In genomic region chr16:1184156-1184868, GRCh38 we compare ENCODE assay signal across 21 cellular contexts. TPM values are rescaled to one million over a fixed set of nuclear protein-coding genes. Genes with fewer than 3 reads are reported as not detected.
DNase-seq lines count a peak whose midpoint lies in the region; ATAC-seq, FAIRE-seq and TF ChIP-seq lines count a peak whose summit lies in the region.
"Had no signal": no experiment of that assay in that cellular context is flagged by ENCODE, and none has a peak within 500 bp of the region (broad histone marks: within the 10 kb centered on the region; RNA-seq: fewer than 3 reads in every experiment).

No MANE protein-coding gene starts in this region.

- no peak overlapping the region for H2AK5ac ChIP-seq in H9 (ENCODE audit: insufficient read length, low read length)

- TF ChIP-seq CTCF in pancreas (IDR thresholded peaks at IDR 0.05) (no peak), H9 (conservative IDR thresholded peaks at IDR 0.05) (no peak)

- no peaks in the 10 kb centered on the region for H3K79me2 ChIP-seq in H9 (ENCODE audit: insufficient read depth, low read length)

- peaks cover 0 to 8% (median 7%) of the 10 kb centered on the region in 3 experiments; a peak in 3 of 7 replicates for H3K36me3 Mint-ChIP-seq in H9 (ENCODE audit: insufficient read depth in 1 of 3, low read depth in 3 of 3)
- H3K36me3 Mint-ChIP-seq: activated CD8-positive, alpha-beta memory T cell treated with anti-CD3 and anti-CD28 coated beads, Interleukin-2, amount 10 ng/mL, durations not matched to agents 7 days and 5 days had no signal

- H2BK15ac ChIP-seq in H9 (ENCODE audit: low read depth, low read length): no peak overlapping the region

- H3K23me2 ChIP-seq in H9 (ENCODE audit: insufficient read length, low read depth, low read length, poor library complexity, severe bottlenecking): peaks cover 2% of the 10 kb centered on the region

- H3K4ac ChIP-seq in H9 (ENCODE audit: low read depth, low read length): no peak overlapping the region

- no peak overlapping the region for H3K9ac ChIP-seq in H9 (ENCODE audit: extremely low read depth, insufficient read length, low read length)

- no peak overlapping the region for H3K4me3 Mint-ChIP-seq in H9
- H3K4me3 Mint-ChIP-seq: activated CD8-positive, alpha-beta memory T cell treated with anti-CD3 and anti-CD28 coated beads, Interleukin-2, amount 10 ng/mL, durations not matched to agents 7 days and 5 days; T-helper 17 cell had no signal

- H3K18ac ChIP-seq in H9 (ENCODE audit: insufficient read length, low read depth, low read length): no peak overlapping the region

- intact Hi-C loops in pancreas (cut with DNase I): no loop called here

- H4K8ac ChIP-seq in H9 (replicated peaks; ENCODE audit: insufficient read length, low read depth, low read length): no peak overlapping the region

- H3K4me1 ChIP-seq in pancreas: peaks cover 0 to 7% (median 5%) of the 10 kb centered on the region in 3 donors
- no peaks in the 10 kb centered on the region for H3K4me1 ChIP-seq in H9 (ENCODE audit: insufficient read depth, low read length)

- no peak overlapping the region for H3K27ac ChIP-seq in pancreas
- no peak overlapping the region for H3K27ac ChIP-seq in H9 (ENCODE audit: insufficient read length, low read depth, low read length)
- H3K27ac ChIP-seq: ascending aorta, neutrophil, thyroid gland had no signal

- no peaks in the 10 kb centered on the region for H3K27me3 Mint-ChIP-seq in H9 (ENCODE audit: low read depth)
- H3K27me3 Mint-ChIP-seq: activated CD8-positive, alpha-beta memory T cell treated with anti-CD3 and anti-CD28 coated beads, Interleukin-2, amount 10 ng/mL, durations not matched to agents 7 days and 5 days had no signal

- H3K4me3 ChIP-seq in pancreas: no peak overlapping the region
- H3K4me3 ChIP-seq: ascending aorta, coronary artery, thyroid gland had no signal

- no peak overlapping the region for H2BK20ac ChIP-seq in H9 (ENCODE audit: low read depth, low read length, poor library complexity, severe bottlenecking)

- H3K36me3 ChIP-seq in pancreas: no peaks in the 10 kb centered on the region
- H3K36me3 ChIP-seq: ascending aorta, neutrophil, thyroid gland had no signal

- peak; percentile 26 for DNase-seq in NCI-H345 (lab: John Stamatoyannopoulos, UW)
- no peak for DNase-seq in NCI-H345 treated with DMSO at 0.1 percent for 48 hours (lab: John Stamatoyannopoulos, UW; ENCODE audit: unreplicated experiment)
- peak; percentile 55 for DNase-seq in SW480 (ENCODE audit: low spot score)
- DNase-seq in mucosa of gallbladder (ENCODE audit: low spot score): peak; percentile 77
- no peak for DNase-seq in urothelium cell line (ENCODE audit: low spot score)
- DNase-seq in pancreas: no peak
- DNase-seq in H9: no peak
- DNase-seq in NCI-H146 treated with DMSO at 0.1 percent for 48 hours (lab: John Stamatoyannopoulos, UW; ENCODE audit: unreplicated experiment): no peak
- DNase-seq: activated CD8-positive, alpha-beta memory T cell treated with anti-CD3 and anti-CD28 coated beads, Interleukin-2, amount 10 ng/mL, durations not matched to agents 7 days and 5 days; KG1; NCI-H1105; NCI-H774; stimulated activated CD4-positive, alpha-beta T cell treated with anti-CD3 and anti-CD28 coated beads, Interleukin-4, amount 100 ng/mL, for 24 hours; T-helper 17 cell; thyroid gland had no signal

- H3K27ac Mint-ChIP-seq in H9: peak overlapping the region in 1 of 3 experiments; percentile 65; a peak in 1 of 7 replicates
- H3K27ac Mint-ChIP-seq: activated CD8-positive, alpha-beta memory T cell treated with anti-CD3 and anti-CD28 coated beads, Interleukin-2, amount 10 ng/mL, durations not matched to agents 7 days and 5 days; T-helper 17 cell had no signal

- H2BK5ac ChIP-seq in H9 (ENCODE audit: insufficient read length, low read length): no peak overlapping the region

- no peak for ATAC-seq in pancreas
- ATAC-seq: activated CD8-positive, alpha-beta memory T cell treated with anti-CD3 and anti-CD28 coated beads, Interleukin-2, amount 10 ng/mL, durations not matched to agents 7 days and 5 days; T-helper 17 cell had no signal

- FAIRE-seq in urothelium cell line (lab: Jason Lieb, UNC) (peak; percentile 44), pancreas (lab: Jason Lieb, UNC) (no peak)
- FAIRE-seq: G401.6 had no signal

- H3K23ac ChIP-seq in H9 (ENCODE audit: insufficient read length, low read depth, low read length): no peak overlapping the region

- no peak overlapping the region for H3K56ac ChIP-seq in H9 (ENCODE audit: insufficient read length, low read depth, low read length)

- H3K27me3 ChIP-seq in pancreas (no peaks in the 10 kb centered on the region), H9 (ENCODE audit: insufficient read depth, low read length) (no peaks in the 10 kb centered on the region)
- H3K27me3 ChIP-seq: ascending aorta, thyroid gland had no signal

- no peaks in the 10 kb centered on the region for H3K9me3 Mint-ChIP-seq in H9

- peaks cover 3 to 17% of the 10 kb centered on the region in 2 experiments; a peak in 2 of 4 replicates for H3K4me1 Mint-ChIP-seq in H9
- H3K4me1 Mint-ChIP-seq: activated CD8-positive, alpha-beta memory T cell treated with anti-CD3 and anti-CD28 coated beads, Interleukin-2, amount 10 ng/mL, durations not matched to agents 7 days and 5 days; T-helper 17 cell had no signal

- no peaks in the 10 kb centered on the region for H3K79me1 ChIP-seq in H9 (ENCODE audit: insufficient read depth, low read depth, low read length, poor library complexity, severe bottlenecking)

- H3T11ph ChIP-seq in H9 (ENCODE audit: low read length): no peak overlapping the region

- no peak overlapping the region for H4K91ac ChIP-seq in H9 (ENCODE audit: insufficient read length, low read depth, low read length)

- H2BK12ac ChIP-seq in H9 (ENCODE audit: insufficient read length, low read depth, low read length): no peak overlapping the region

- H2BK120ac ChIP-seq in H9 (ENCODE audit: low read depth, low read length, poor library complexity, severe bottlenecking): no peak overlapping the region

- 74 to 83% methylated on average over 26 of the region's 26 CpGs for WGBS in pancreas, 2 donors
- WGBS in H9 (ENCODE audit: extremely low coverage, insufficient read length, low lambda C conversion rate): no CpG with 5 or more reads among the region's 26 CpGs

- no peak overlapping the region for H2AFZ ChIP-seq in H9 (ENCODE audit: low read length)

- no peak overlapping the region; the same call in 1 of the 2 replicates for H3K14ac ChIP-seq in H9 (ENCODE audit: insufficient read depth, low read length)

- H4K20me1 ChIP-seq in H9 (ENCODE audit: control insufficient read depth, insufficient read depth, insufficient read length): no peaks in the 10 kb centered on the region

- no peak overlapping the region for H4K5ac ChIP-seq in H9 (ENCODE audit: insufficient read length, low read depth, low read length)

- H3K9me3 ChIP-seq in pancreas (no peaks in the 10 kb centered on the region), H9 (ENCODE audit: control insufficient read depth, low read depth, low read length) (no peaks in the 10 kb centered on the region)
- H3K9me3 ChIP-seq: ascending aorta, neutrophil, thyroid gland had no signal

- no peak overlapping the region for H3K4me2 ChIP-seq in H9 (ENCODE audit: insufficient read depth, insufficient read length, low read length)

RNA-seq across cellular contexts. Expression of gene CACNA1H, which starts 31.4 kb away (rescaled TPM):
- total RNA-seq in mucosa of gallbladder: 133 TPM
- total RNA-seq in pancreas: 1 to 10 TPM; 2.5 to 5.4 (median 3.6) TPM
- polyA plus RNA-seq in pancreas: 10 to 100 TPM; 12.8 to 20.5 TPM
- total RNA-seq in H9 (2021): 41.9 and 43.3 TPM in 2 replicates
- total RNA-seq: RPMI7951 had no signal

RNA-seq across cellular contexts. Expression of gene TPSG1, which starts 40.8 kb away (rescaled TPM):
- 1.6 TPM for total RNA-seq in mucosa of gallbladder
- under 1 TPM in 1 of 6 donors, not detected in 5; 0.26 TPM for total RNA-seq in pancreas
- under 1 TPM in 1 of 2 donors, not detected in 1; 0.12 TPM for polyA plus RNA-seq in pancreas
- not detected in 2 replicates for total RNA-seq in H9 (2021)
- total RNA-seq: activated CD8-positive, alpha-beta memory T cell treated with anti-CD3 and anti-CD28 coated beads, Interleukin-2, amount 10 ng/mL, durations not matched to agents 7 days and 5 days; ascending aorta; T-helper 17 cell; thyroid gland had no signal

RNA-seq across cellular contexts. Expression of gene TPSB2, which starts 45.7 kb away (rescaled TPM):
- total RNA-seq in mucosa of gallbladder (215 TPM), pancreas (1 to 10 TPM in 5 of 6 donors, under 1 TPM in 1; 0.69 to 9.9 (median 4.8) TPM), H9 (2021) (not detected in 2 replicates)
- 10 to 100 TPM in 1 of 2 donors, 1 to 10 TPM in 1; 2.4 to 12.2 TPM for polyA plus RNA-seq in pancreas
- total RNA-seq: activated CD8-positive, alpha-beta memory T cell treated with anti-CD3 and anti-CD28 coated beads, Interleukin-2, amount 10 ng/mL, durations not matched to agents 7 days and 5 days; ascending aorta; RPMI7951; T-helper 17 cell had no signal

RNA-seq across cellular contexts. Expression of gene TPSAB1, which starts 56.2 kb away (rescaled TPM):
- 139 TPM for total RNA-seq in mucosa of gallbladder
- 10 to 100 TPM in 1 of 6 donors, 1 to 10 TPM in 5; 1.1 to 17.0 (median 4.9) TPM for total RNA-seq in pancreas
- polyA plus RNA-seq in pancreas: 10 to 100 TPM in 1 of 2 donors, 1 to 10 TPM in 1; 1.3 to 14.5 TPM
- not detected in 2 replicates for total RNA-seq in H9 (2021)
- total RNA-seq: activated CD8-positive, alpha-beta memory T cell treated with anti-CD3 and anti-CD28 coated beads, Interleukin-2, amount 10 ng/mL, durations not matched to agents 7 days and 5 days; H4; T-helper 17 cell had no signal

Comparison
In these comparisons a context has a peak if more than half of its experiments do, and no peak if none do; other contexts are left out.
1. DNase-seq: peak in NCI-H345 (single experiment), SW480 (single experiment) and mucosa of gallbladder (single experiment); none in NCI-H345 treated with DMSO at 0.1 percent for 48 hours (single experiment), urothelium cell line (single experiment), pancreas (0 of 6), H9 (single experiment) and NCI-H146 treated with DMSO at 0.1 percent for 48 hours (single experiment).
2. RNA of gene TPSB2, which starts 45.7 kb away (total RNA-seq): 215 TPM in mucosa of gallbladder (single experiment); 0.69 to 9.9 TPM in pancreas and not detected in H9; every median in the first group is over 10 times any median in the second.